ENCODE assay signal across 8 cellular contexts in the genomic region with DNA sequence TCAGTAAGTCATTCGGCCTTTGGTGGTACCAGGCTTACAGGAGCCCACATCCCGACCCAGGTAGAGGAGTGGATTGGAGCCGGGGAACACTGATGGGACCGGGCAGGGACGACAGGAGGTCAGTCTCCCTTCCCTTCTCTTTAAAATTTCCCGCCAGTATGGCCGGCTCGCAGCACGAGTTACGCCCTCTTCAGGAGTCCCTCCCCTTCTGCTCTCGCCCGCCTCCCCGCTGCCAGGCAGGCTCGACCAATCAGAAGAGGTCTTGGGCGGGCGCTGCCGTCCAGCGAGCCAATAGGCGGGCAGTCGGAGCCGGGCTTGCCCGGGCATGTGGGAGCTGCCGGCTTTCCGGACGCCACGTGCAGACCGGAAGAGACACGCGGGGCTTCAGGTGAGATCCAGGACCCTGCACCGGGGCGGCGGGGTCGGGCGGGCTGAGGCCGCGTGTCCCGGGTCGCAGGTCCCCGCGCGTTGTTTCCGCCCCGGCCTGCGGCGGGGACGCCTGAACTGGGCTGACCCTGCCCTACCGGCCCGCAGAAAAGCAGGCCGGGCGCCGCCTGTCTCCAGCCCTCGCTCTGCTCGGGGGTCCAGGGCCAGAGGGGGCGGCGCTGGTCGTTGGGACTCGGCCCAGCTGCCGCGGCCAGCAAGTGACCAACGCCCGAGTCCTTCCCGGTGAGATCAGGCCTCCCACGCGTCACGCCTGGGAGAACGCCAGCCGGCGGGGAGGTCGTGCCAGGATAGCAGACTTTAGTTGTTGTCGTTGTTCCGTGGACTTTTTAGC. TPM values are rescaled to one million over a fixed set of nuclear protein-coding genes. Genes with fewer than 3 reads are reported as not detected.
DNase-seq lines count a peak whose midpoint lies in the region; ATAC-seq, FAIRE-seq and TF ChIP-seq lines count a peak whose summit lies in the region.

A gene with protein sequence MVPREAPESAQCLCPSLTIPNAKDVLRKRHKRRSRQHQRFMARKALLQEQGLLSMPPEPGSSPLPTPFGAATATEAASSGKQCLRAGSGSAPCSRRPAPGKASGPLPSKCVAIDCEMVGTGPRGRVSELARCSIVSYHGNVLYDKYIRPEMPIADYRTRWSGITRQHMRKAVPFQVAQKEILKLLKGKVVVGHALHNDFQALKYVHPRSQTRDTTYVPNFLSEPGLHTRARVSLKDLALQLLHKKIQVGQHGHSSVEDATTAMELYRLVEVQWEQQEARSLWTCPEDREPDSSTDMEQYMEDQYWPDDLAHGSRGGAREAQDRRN (plus strand): TSS at position 346 of the 778 bp plus-strand sequence. CDS start 4,870 bp downstream, outside the sequence.

- peaks cover 2% of the 10 kb centered on the region for H3K4me1 ChIP-seq in parathyroid adenoma
- H3K4me1 ChIP-seq in transverse colon: peaks cover 13 to 42% (median 30%) of the 10 kb centered on the region in 4 donors

- H3K36me3 ChIP-seq in parathyroid adenoma (ENCODE audit: control insufficient read depth, insufficient read depth, low read length) (no peaks in the 10 kb centered on the region), transverse colon (no peaks in the 10 kb centered on the region)

- peak; percentile 81 for TF ChIP-seq POLR2A in GM12892 (IDR thresholded peaks at IDR 0.05; ENCODE audit: low read depth, low read length)
- peak; percentile 23 for TF ChIP-seq POLR2A in transverse colon (IDR thresholded peaks at IDR 0.05)

- peak; percentile 91 for FAIRE-seq in GM12892 (lab: Jason Lieb, UNC)

- no peak for TF ChIP-seq EP300 in transverse colon (IDR thresholded peaks at IDR 0.05; ENCODE audit: low read depth)

- H3K9me3 ChIP-seq in parathyroid adenoma (ENCODE audit: control insufficient read depth, low read length): no peaks in the 10 kb centered on the region
- H3K9me3 ChIP-seq in transverse colon: no peaks in the 10 kb centered on the region

- ATAC-seq in HG02840 (IDR thresholded peaks at IDR 0.05; ENCODE audit: low FRiP score, unreplicated experiment): peak; percentile 96
- ATAC-seq in Right ventricle myocardium superior (ENCODE audit: poor library complexity): peak; percentile 99

- TF ChIP-seq CTCF in parathyroid adenoma (IDR thresholded peaks at IDR 0.05): peak; percentile 8
- TF ChIP-seq CTCF in transverse colon (IDR thresholded peaks at IDR 0.05): no peak

- peak within 1 kb of the TSS; percentile 66 for H3K27ac ChIP-seq in parathyroid adenoma
- H3K27ac ChIP-seq in transverse colon: peak within 1 kb of the TSS; percentile 87 to 94 (median 88)

- intact Hi-C loops in Right ventricle myocardium superior (cut with DNase I) (no loop called here), transverse colon (cut with DNase I; ENCODE audit: low total_unique reads) (no loop called here)

- H3K4me3 ChIP-seq in parathyroid adenoma (ENCODE audit: low read depth, low read length) (peak within 1 kb of the TSS; percentile 78), transverse colon (peak within 1 kb of the TSS; percentile 76 to 96 (median 95))

- DNase-seq in GM12892 (ENCODE audit: insufficient read length) (peak; percentile 93), NCI-H1436 (lab: John Stamatoyannopoulos, UW) (peak; percentile 93), SW480 (ENCODE audit: low spot score) (peak; percentile 96), Right ventricle myocardium superior (peak; percentile 96), transverse colon (peak; percentile 96)
- DNase-seq in activated naive CD8-positive, alpha-beta T cell treated with anti-CD3 and anti-CD28 coated beads, Interleukin-2, amount 50 U/mL, for 16 hours (ENCODE audit: low read depth, low spot score): peak; percentile 91

- peak within 1 kb of the TSS; percentile 71 for H2AFZ ChIP-seq in parathyroid adenoma

- no peaks in the 10 kb centered on the region for H3K27me3 ChIP-seq in parathyroid adenoma (ENCODE audit: control insufficient read depth, insufficient read depth, low read length)
- no peaks in the 10 kb centered on the region for H3K27me3 ChIP-seq in transverse colon

- in situ Hi-C loops in transverse colon (cut with MboI; ENCODE audit: low pct_ligation_motif_present in 1 of 4, low pct_unique_long_range_greater_than_20kb in 1 of 4, low sequenced_read_pairs in 3 of 4): loop anchor here in 2 of 4 donors (25.0 kb wide), 1 partner anchor 134 kb away; no protein-coding TSS in a partner anchor

- no peaks in the 10 kb centered on the region for H3K79me2 ChIP-seq in parathyroid adenoma

- H3K9ac ChIP-seq in parathyroid adenoma: no peak within 1 kb of the TSS

- peak within 1 kb of the TSS; percentile 78 for H3K4me2 ChIP-seq in parathyroid adenoma (ENCODE audit: low read length)

- 0% methylated on average over 2 to 28 of the region's 71 CpGs for WGBS in transverse colon (ENCODE audit: low coverage in 1 of 2), 2 donors

RNA-seq across cellular contexts. Expression of the gene that starts here (rescaled TPM):
- 22.9 TPM for polyA plus RNA-seq in GM12892 (2012; ENCODE audit: missing spikeins)
- total RNA-seq in Right ventricle myocardium superior (10.0 TPM), transverse colon (10 to 100 TPM in 1 of 4 donors, 1 to 10 TPM in 3; 1.5 to 22.7 (median 8.7) TPM)

Comparison
In these comparisons a context has a peak if more than half of its experiments do, and no peak if none do; other contexts are left out.
1. Peak in every context shown above with its lines: DNase-seq, ATAC-seq, H3K4me3 ChIP-seq and H3K27ac ChIP-seq.